18 cellular contexts compared by ENCODE assay signal in the genomic region with DNA sequence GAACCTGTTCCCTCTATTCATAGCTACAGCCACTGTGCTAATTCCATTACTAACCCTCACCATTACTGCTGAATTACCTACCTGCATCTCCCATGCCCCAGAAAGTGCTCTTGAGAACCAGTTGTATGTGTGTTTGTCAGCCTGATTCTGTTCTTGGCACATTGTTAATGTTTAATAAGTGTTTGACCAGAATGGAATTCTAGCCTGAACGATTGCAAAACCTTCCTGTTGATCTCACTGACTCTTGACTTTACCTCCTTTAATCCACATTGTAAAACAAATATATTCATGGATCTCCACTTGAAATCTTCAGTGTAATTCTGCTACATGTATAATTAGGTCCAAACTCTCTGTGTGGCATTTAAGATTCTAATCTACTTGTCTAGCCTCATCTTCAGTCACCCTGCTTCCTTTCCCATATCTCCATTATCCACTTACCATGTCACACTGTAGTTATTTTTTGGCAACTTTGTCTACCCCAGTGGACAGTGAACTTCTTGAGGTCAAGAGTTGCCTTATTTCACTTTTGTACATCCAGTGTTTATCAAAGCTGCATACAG. TPM values are rescaled to one million over a fixed set of nuclear protein-coding genes. Genes with fewer than 3 reads are reported as not detected.
A peak's percentile ranks its signal among the peaks of the same experiment; 100 is the strongest.
DNase-seq lines count a peak whose midpoint lies in the region; ATAC-seq, FAIRE-seq and TF ChIP-seq lines count a peak whose summit lies in the region.
"Had no signal": no experiment of that assay in that cellular context is flagged by ENCODE, and none has a peak within 500 bp of the region (broad histone marks: within the 10 kb centered on the region; RNA-seq: fewer than 3 reads in every experiment).

No MANE protein-coding gene starts in this region.

- no peaks in the 10 kb centered on the region for H3K27me3 Mint-ChIP-seq in WTC11 (ENCODE audit: low read depth)
- no peaks in the 10 kb centered on the region for H3K27me3 Mint-ChIP-seq in activated naive CD4-positive, alpha-beta T cell treated with anti-CD3 and anti-CD28 coated beads, Interleukin-2, amount 10 ng/mL, durations not matched to agents 7 days and 5 days
- no peaks in the 10 kb centered on the region for H3K27me3 Mint-ChIP-seq in stimulated activated memory B cell treated with anti-CD40 and anti-IgM and Interleukin-4, amounts not matched to agents 10 μg/mL and 1 μg/mL and 100 μg/mL, for 72 hours
- H3K27me3 Mint-ChIP-seq: activated B cell treated with CpG ODN at 0.5 μM for 24 hours; activated naive CD4-positive, alpha-beta T cell treated with anti-CD3 and anti-CD28 coated beads, Interleukin-2, amount 50 U/mL, for 24 hours had no signal

- FAIRE-seq in pancreas (lab: Jason Lieb, UNC), result no peak
- FAIRE-seq in HTR-8/SVneo (lab: Jason Lieb, UNC), result no peak
- FAIRE-seq: H54 had no signal

- H3K4me1 ChIP-seq in heart right ventricle, result peaks cover 0 to 64% (median 22%) of the 10 kb centered on the region in 9 donors
- H3K4me1 ChIP-seq in pancreas, result peaks cover 0 to 15% (median 5%) of the 10 kb centered on the region in 3 donors

- ATAC-seq in WTC11 (no peak), heart right ventricle (peak in 2 of 8 donors; percentile 28 to 43), pancreas (peak in 2 of 4 donors; percentile 14 to 24)
- no peak for ATAC-seq in stimulated activated memory B cell treated with anti-CD40 and anti-IgM and Interleukin-4, amounts not matched to agents 10 μg/mL and 1 μg/mL and 100 μg/mL, for 72 hours
- ATAC-seq: esophagus mucosa had no signal

- TF ChIP-seq CTCF in WTC11 (IDR thresholded peaks at IDR 0.05) (no peak), heart right ventricle (IDR thresholded peaks at IDR 0.05) (no peak), pancreas (IDR thresholded peaks at IDR 0.05) (no peak)

- no peaks in the 10 kb centered on the region for H3K27me3 ChIP-seq in heart right ventricle
- no peaks in the 10 kb centered on the region for H3K27me3 ChIP-seq in pancreas
- H3K27me3 ChIP-seq: suprapubic skin had no signal

- no peak for TF ChIP-seq POLR2A in erythroblast (IDR thresholded peaks at IDR 0.05; ENCODE audit: low read length)

- intact Hi-C loops in heart right ventricle (cut with DNase I), result no loop called here
- intact Hi-C loops in pancreas (cut with DNase I), result no loop called here

- H3K9me3 Mint-ChIP-seq in WTC11, result no peaks in the 10 kb centered on the region
- no peaks in the 10 kb centered on the region for H3K9me3 Mint-ChIP-seq in activated naive CD4-positive, alpha-beta T cell treated with anti-CD3 and anti-CD28 coated beads, Interleukin-2, amount 10 ng/mL, durations not matched to agents 7 days and 5 days
- no peaks in the 10 kb centered on the region for H3K9me3 Mint-ChIP-seq in stimulated activated memory B cell treated with anti-CD40 and anti-IgM and Interleukin-4, amounts not matched to agents 10 μg/mL and 1 μg/mL and 100 μg/mL, for 72 hours
- H3K9me3 Mint-ChIP-seq: activated B cell treated with CpG ODN at 0.5 μM for 24 hours; activated naive CD4-positive, alpha-beta T cell treated with anti-CD3 and anti-CD28 coated beads, Interleukin-2, amount 50 U/mL, for 24 hours; CD4-positive, alpha-beta memory T cell had no signal

- H3K27ac ChIP-seq in heart right ventricle (peak overlapping the region in 8 of 10 donors; percentile 5 to 73 (median 50)), pancreas (peak overlapping the region in 3 of 4 donors; percentile 28 to 44 (median 37))
- H3K27ac ChIP-seq: PC-9, suprapubic skin had no signal

- CTCF ChIA-PET in WTC11 (lab: Charles Lee), result no interaction called here
- CTCF ChIA-PET in activated naive CD4-positive, alpha-beta T cell treated with anti-CD3 and anti-CD28 coated beads, Interleukin-2, amount 10 ng/mL, durations not matched to agents 7 days and 5 days (lab: Charles Lee), result no interaction called here

- peaks cover 54% of the 10 kb centered on the region for H3K4me1 Mint-ChIP-seq in WTC11
- peaks cover 17% of the 10 kb centered on the region for H3K4me1 Mint-ChIP-seq in activated naive CD4-positive, alpha-beta T cell treated with anti-CD3 and anti-CD28 coated beads, Interleukin-2, amount 10 ng/mL, durations not matched to agents 7 days and 5 days
- H3K4me1 Mint-ChIP-seq in stimulated activated memory B cell treated with anti-CD40 and anti-IgM and Interleukin-4, amounts not matched to agents 10 μg/mL and 1 μg/mL and 100 μg/mL, for 72 hours, result peaks cover 39% of the 10 kb centered on the region

- H3K4me3 ChIP-seq in heart right ventricle (no peak overlapping the region), pancreas (no peak overlapping the region)
- H3K4me3 ChIP-seq: PC-9, suprapubic skin had no signal

- no peaks in the 10 kb centered on the region for H3K36me3 ChIP-seq in heart right ventricle
- H3K36me3 ChIP-seq in pancreas, result no peaks in the 10 kb centered on the region
- H3K36me3 ChIP-seq: suprapubic skin had no signal

- H3K36me3 Mint-ChIP-seq in WTC11, result no peaks in the 10 kb centered on the region
- peaks cover 3% of the 10 kb centered on the region for H3K36me3 Mint-ChIP-seq in activated naive CD4-positive, alpha-beta T cell treated with anti-CD3 and anti-CD28 coated beads, Interleukin-2, amount 10 ng/mL, durations not matched to agents 7 days and 5 days
- H3K36me3 Mint-ChIP-seq in stimulated activated memory B cell treated with anti-CD40 and anti-IgM and Interleukin-4, amounts not matched to agents 10 μg/mL and 1 μg/mL and 100 μg/mL, for 72 hours, result peaks cover 22% of the 10 kb centered on the region

- POLR2A ChIA-PET in WTC11 (lab: Charles Lee), result no interaction called here

- no peak overlapping the region for H3K27ac Mint-ChIP-seq in WTC11
- H3K27ac Mint-ChIP-seq in activated naive CD4-positive, alpha-beta T cell treated with anti-CD3 and anti-CD28 coated beads, Interleukin-2, amount 10 ng/mL, durations not matched to agents 7 days and 5 days, result no peak overlapping the region
- H3K27ac Mint-ChIP-seq in stimulated activated memory B cell treated with anti-CD40 and anti-IgM and Interleukin-4, amounts not matched to agents 10 μg/mL and 1 μg/mL and 100 μg/mL, for 72 hours, result no peak overlapping the region
- H3K27ac Mint-ChIP-seq: activated B cell treated with CpG ODN at 0.5 μM for 24 hours; activated naive CD4-positive, alpha-beta T cell treated with anti-CD3 and anti-CD28 coated beads, Interleukin-2, amount 50 U/mL, for 24 hours; CD4-positive, alpha-beta memory T cell had no signal

- WGBS in heart right ventricle, 2 donors, result 16 to 33% methylated on average over 1 of the region's 1 CpG
- 2 to 6% methylated on average over 1 of the region's 1 CpG for WGBS in pancreas, 2 donors

- no peaks in the 10 kb centered on the region for H3K9me3 ChIP-seq in heart right ventricle
- H3K9me3 ChIP-seq in pancreas, result no peaks in the 10 kb centered on the region
- H3K9me3 ChIP-seq: suprapubic skin had no signal

- H3K4me3 Mint-ChIP-seq in WTC11, result no peak overlapping the region
- no peak overlapping the region for H3K4me3 Mint-ChIP-seq in activated naive CD4-positive, alpha-beta T cell treated with anti-CD3 and anti-CD28 coated beads, Interleukin-2, amount 10 ng/mL, durations not matched to agents 7 days and 5 days
- no peak overlapping the region for H3K4me3 Mint-ChIP-seq in stimulated activated memory B cell treated with anti-CD40 and anti-IgM and Interleukin-4, amounts not matched to agents 10 μg/mL and 1 μg/mL and 100 μg/mL, for 72 hours
- H3K4me3 Mint-ChIP-seq: activated B cell treated with CpG ODN at 0.5 μM for 24 hours; activated naive CD4-positive, alpha-beta T cell treated with anti-CD3 and anti-CD28 coated beads, Interleukin-2, amount 50 U/mL, for 24 hours had no signal

- peak; percentile 16 for DNase-seq in GM03348 (ENCODE audit: low spot score)
- DNase-seq in WTC11 (ENCODE audit: low spot score), result no peak
- no peak for DNase-seq in heart right ventricle
- DNase-seq in pancreas, result no peak
- no peak for DNase-seq in activated naive CD4-positive, alpha-beta T cell treated with anti-CD3 and anti-CD28 coated beads, Interleukin-2, amount 10 ng/mL, durations not matched to agents 7 days and 5 days
- no peak for DNase-seq in erythroblast (lab: John Stamatoyannopoulos, UW)
- DNase-seq in HTR-8/SVneo (ENCODE audit: insufficient read length, low spot score), result no peak
- DNase-seq: activated B cell treated with CpG ODN at 0.5 μM for 24 hours; activated CD8-positive, alpha-beta memory T cell treated with anti-CD3 and anti-CD28 coated beads, Interleukin-2, amount 50 U/mL, for 4 hours; CD4-positive, alpha-beta memory T cell; MV-4-11; PC-9; SW 1271 had no signal

TF ChIP-seq in WTC11, 78 proteins besides CTCF, POLR2A, EP300 and RAD21 (continues in another document):
- TF ChIP-seq TEAD4 (CRISPR knock-in tag; IDR thresholded peaks at IDR 0.05) (no peak), ATF1 (CRISPR knock-in tag; IDR thresholded peaks at IDR 0.05) (no peak), GABPB1 (CRISPR knock-in tag; IDR thresholded peaks at IDR 0.05) (peak; percentile 56; the same call in 1 of the 2 replicates)
- TF ChIP-seq, protein P1, sequence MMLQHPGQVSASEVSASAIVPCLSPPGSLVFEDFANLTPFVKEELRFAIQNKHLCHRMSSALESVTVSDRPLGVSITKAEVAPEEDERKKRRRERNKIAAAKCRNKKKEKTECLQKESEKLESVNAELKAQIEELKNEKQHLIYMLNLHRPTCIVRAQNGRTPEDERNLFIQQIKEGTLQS (CRISPR knock-in tag; conservative IDR thresholded peaks at IDR 0.05), result no peak
- TF ChIP-seq, protein P2, sequence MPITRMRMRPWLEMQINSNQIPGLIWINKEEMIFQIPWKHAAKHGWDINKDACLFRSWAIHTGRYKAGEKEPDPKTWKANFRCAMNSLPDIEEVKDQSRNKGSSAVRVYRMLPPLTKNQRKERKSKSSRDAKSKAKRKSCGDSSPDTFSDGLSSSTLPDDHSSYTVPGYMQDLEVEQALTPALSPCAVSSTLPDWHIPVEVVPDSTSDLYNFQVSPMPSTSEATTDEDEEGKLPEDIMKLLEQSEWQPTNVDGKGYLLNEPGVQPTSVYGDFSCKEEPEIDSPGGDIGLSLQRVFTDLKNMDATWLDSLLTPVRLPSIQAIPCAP (CRISPR knock-in tag; IDR thresholded peaks at IDR 0.05), result no peak

RNA-seq across cellular contexts. Expression of a gene that starts 4.9 kb away (rescaled TPM):
- total RNA-seq in WTC11 (2021) (18.3 to 22.5 TPM (median 20.6 TPM) in 3 replicates), heart right ventricle (10 to 100 TPM; 14.1 to 25.7 (median 17.6) TPM), pancreas (10 to 100 TPM; 15.1 to 25.3 (median 20.3) TPM)
- polyA plus RNA-seq in heart right ventricle (10 to 100 TPM in 1 of 2 donors, 1 to 10 TPM in 1; 7.7 to 16.0 TPM), pancreas (10 to 100 TPM; 13.6 to 17.4 TPM)

RNA-seq across cellular contexts. Expression of a gene that starts 5.2 kb away (rescaled TPM):
- total RNA-seq in WTC11 (2021) (13.3 to 20.4 TPM (median 15.2 TPM) in 3 replicates), heart right ventricle (10 to 100 TPM; 10.8 to 26.8 (median 16.4) TPM), pancreas (10 to 100 TPM in 2 of 6 donors, 1 to 10 TPM in 4; 5.5 to 15.5 (median 7.3) TPM)
- polyA plus RNA-seq in heart right ventricle (1 to 10 TPM; 2.6 to 9.7 TPM), pancreas (1 to 10 TPM; 5.4 to 5.5 TPM)
